8 cellular contexts compared by ENCODE assay signal in genomic region chr5:139647406-139648204, GRCh38. TPM values are rescaled to one million over a fixed set of nuclear protein-coding genes. Genes with fewer than 3 reads are reported as not detected.
DNase-seq lines count a peak whose midpoint lies in the region; TF ChIP-seq lines count a peak whose summit lies in the region.

No MANE protein-coding gene starts in this region.

- no peak overlapping the region for H3K27ac Mint-ChIP-seq in activated naive CD8-positive, alpha-beta T cell

- peaks cover 14% of the 10 kb centered on the region for H3K27me3 Mint-ChIP-seq in activated naive CD8-positive, alpha-beta T cell

- no peak for TF ChIP-seq EP300 in stomach (IDR thresholded peaks at IDR 0.05)

- DNase-seq in NCI-H2227 treated with DMSO at 0.1 percent for 48 hours (lab: John Stamatoyannopoulos, UW), result peak; percentile 50
- DNase-seq in NCI-H2227 (lab: John Stamatoyannopoulos, UW; ENCODE audit: unreplicated experiment), result no peak
- DNase-seq in inferior parietal cortex (ENCODE audit: extremely low spot score), result peak; percentile 13
- no peak for DNase-seq in stomach
- no peak for DNase-seq in DMS153 treated with DMSO at 0.1 percent for 48 hours (lab: John Stamatoyannopoulos, UW; ENCODE audit: unreplicated experiment)
- DNase-seq in amygdala (lab: John Stamatoyannopoulos, UW), result no peak
- DNase-seq in NCI-H510A treated with DMSO at 0.1 percent for 48 hours (lab: John Stamatoyannopoulos, UW), result no peak

- H3K9me3 ChIP-seq in stomach, result no peaks in the 10 kb centered on the region

- no peaks in the 10 kb centered on the region for H3K36me3 Mint-ChIP-seq in activated naive CD8-positive, alpha-beta T cell

- H3K27me3 ChIP-seq in stomach, result peaks cover 0 to 45% (median 0%) of the 10 kb centered on the region in 3 donors

- intact Hi-C loops in stomach (cut with DNase I; ENCODE audit: low total_unique reads), result no loop called here

- H3K4me3 Mint-ChIP-seq in activated naive CD8-positive, alpha-beta T cell, result peak overlapping the region; percentile 66

- peak overlapping the region; percentile 90 to 95 (median 94) for H3K27ac ChIP-seq in stomach

- TF ChIP-seq POLR2A in stomach (IDR thresholded peaks at IDR 0.05), result no peak

- no peaks in the 10 kb centered on the region for H3K9me3 Mint-ChIP-seq in activated naive CD8-positive, alpha-beta T cell (ENCODE audit: low read depth)

- H3K4me3 ChIP-seq in stomach, result peak overlapping the region; percentile 63 to 95 (median 84)

- H3K4me1 Mint-ChIP-seq in activated naive CD8-positive, alpha-beta T cell (ENCODE audit: low read depth), result peaks cover 41% of the 10 kb centered on the region

- H3K4me1 ChIP-seq in stomach, result peaks cover 49 to 74% (median 68%) of the 10 kb centered on the region in 4 donors

- WGBS in stomach, 5 donors, result 19 to 23% (median 22%) methylated on average over 42 to 48 of the region's 48 CpGs

- H3K36me3 ChIP-seq in stomach, result no peaks in the 10 kb centered on the region

- no peak for TF ChIP-seq CTCF in stomach (IDR thresholded peaks at IDR 0.05)

RNA-seq across cellular contexts. Expression of gene CXXC5, which starts 0.5 kb away (rescaled TPM):
- 100 to 1,000 TPM in 1 of 5 donors, 10 to 100 TPM in 4; 25.9 to 101 (median 32.7) TPM for total RNA-seq in stomach
- polyA plus RNA-seq in stomach, result 10 to 100 TPM; 18.3 to 26.3 (median 22.2) TPM

Comparison
In these comparisons a context has a peak if more than half of its experiments do, and no peak if none do; other contexts are left out.
1. DNase-seq: peak in NCI-H2227 treated with DMSO at 0.1 percent for 48 hours (single experiment) and inferior parietal cortex (single experiment); none in NCI-H2227 (single experiment), stomach (single experiment), DMS153 treated with DMSO at 0.1 percent for 48 hours (single experiment), amygdala (0 of 56) and NCI-H510A treated with DMSO at 0.1 percent for 48 hours (single experiment).